ENCODE assay signal across 21 cellular contexts in the genomic region with DNA sequence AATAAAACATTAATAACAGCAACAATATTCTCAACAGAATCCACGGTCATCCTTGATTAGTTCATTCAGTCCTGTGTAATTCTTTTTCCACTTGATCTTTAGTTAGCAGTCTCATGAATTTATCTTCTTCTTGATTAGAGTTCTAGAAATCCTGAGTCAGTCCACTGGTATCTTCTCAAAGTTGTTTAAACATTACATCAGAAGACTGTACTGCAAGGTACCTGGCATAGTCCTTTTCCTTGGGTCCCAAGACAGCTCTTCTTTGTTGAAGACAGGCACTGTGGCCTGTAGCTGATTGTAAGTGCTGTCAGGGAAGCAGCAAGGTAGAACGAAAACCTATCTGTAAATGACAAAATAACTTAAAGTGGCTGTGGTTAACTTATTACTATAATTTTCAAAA. TPM values are rescaled to one million over a fixed set of nuclear protein-coding genes. Genes with fewer than 3 reads are reported as not detected.
A peak's percentile ranks its signal among the peaks of the same experiment; 100 is the strongest.
DNase-seq lines count a peak whose midpoint lies in the region; ATAC-seq, FAIRE-seq and TF ChIP-seq lines count a peak whose summit lies in the region.
"Had no signal": no experiment of that assay in that cellular context is flagged by ENCODE, and none has a peak within 500 bp of the region (broad histone marks: within the 10 kb centered on the region; RNA-seq: fewer than 3 reads in every experiment).

No MANE protein-coding gene starts in this region.

- H3K4me3 ChIP-seq in astrocyte (ENCODE audit: insufficient read depth, low read depth, low read length), result no peak overlapping the region
- H3K4me3 ChIP-seq in trophoblast cell (ENCODE audit: low read depth, low read length), result no peak overlapping the region
- H3K4me3 ChIP-seq: SJSA1 had no signal

- no peak overlapping the region for H3K14ac ChIP-seq in trophoblast cell (ENCODE audit: low read length)

- intact Hi-C loops in CD14-positive monocyte (cut with micrococcal nuclease), result no loop called here

- WGBS in trophoblast cell (ENCODE audit: extremely low coverage, insufficient coverage, insufficient read length), result no CpG with 5 or more reads among the region's 2 CpGs

- H3K4me1 ChIP-seq in astrocyte (ENCODE audit: insufficient read depth, low read length) (no peaks in the 10 kb centered on the region), trophoblast cell (ENCODE audit: control insufficient read depth in 1 of 2, insufficient read depth in 2 of 2, low read length in 2 of 2) (no peaks in the 10 kb centered on the region)
- H3K4me1 ChIP-seq: SJSA1 had no signal

- H3K4me2 ChIP-seq in astrocyte (ENCODE audit: low read length), result no peak overlapping the region
- no peak overlapping the region for H3K4me2 ChIP-seq in trophoblast cell (ENCODE audit: low read length)
- H3K4me2 ChIP-seq: KMS-11 had no signal

- H3K9me3 ChIP-seq in astrocyte (ENCODE audit: insufficient read depth, low read depth, low read length) (no peaks in the 10 kb centered on the region), trophoblast cell (ENCODE audit: insufficient read depth, low read depth, low read length) (no peaks in the 10 kb centered on the region)
- H3K9me3 ChIP-seq: SJSA1 had no signal

- no peak for TF ChIP-seq CTCF in astrocyte (IDR thresholded peaks at IDR 0.05; ENCODE audit: insufficient read depth, low read depth, low read length)
- no peak for TF ChIP-seq CTCF in CD14-positive monocyte (IDR thresholded peaks at IDR 0.05)

- H3K27ac Mint-ChIP-seq in astrocyte (ENCODE audit: unreplicated experiment), result peak overlapping the region; percentile 72
- no peak overlapping the region for H3K27ac Mint-ChIP-seq in CD14-positive monocyte
- H3K27ac Mint-ChIP-seq: H9, HFFc6 had no signal

- H4K12ac ChIP-seq in trophoblast cell (ENCODE audit: low read depth, low read length), result no peak overlapping the region

- no peak overlapping the region for H2AK5ac ChIP-seq in trophoblast cell (ENCODE audit: low read length)

- H3K9ac ChIP-seq in astrocyte (ENCODE audit: low read length) (no peak overlapping the region), trophoblast cell (ENCODE audit: low read length) (peak overlapping the region; percentile 38)
- H3K9ac ChIP-seq: KMS-11 had no signal

- H4K8ac ChIP-seq in trophoblast cell (ENCODE audit: low read depth, low read length), result no peak overlapping the region

- H2BK12ac ChIP-seq in trophoblast cell (ENCODE audit: low read length), result no peak overlapping the region

- peak; percentile 24 for FAIRE-seq in GM12892 (lab: Jason Lieb, UNC)
- FAIRE-seq in astrocyte (lab: Jason Lieb, UNC), result no peak

- ATAC-seq in GM19324 (IDR thresholded peaks at IDR 0.05; ENCODE audit: low FRiP score, unreplicated experiment), result no peak
- ATAC-seq in HG02973 (IDR thresholded peaks at IDR 0.05; ENCODE audit: unreplicated experiment), result no peak
- ATAC-seq: Right ventricle myocardium inferior had no signal

- H3K36me3 Mint-ChIP-seq in astrocyte (ENCODE audit: low read depth, unreplicated experiment) (no peaks in the 10 kb centered on the region), CD14-positive monocyte (peaks cover 0 to 5% of the 10 kb centered on the region in 2 donors)

- H4K91ac ChIP-seq in trophoblast cell (ENCODE audit: low read depth, low read length), result no peak overlapping the region

- no peaks in the 10 kb centered on the region for H3K27me3 Mint-ChIP-seq in astrocyte (ENCODE audit: low read depth, unreplicated experiment)
- no peaks in the 10 kb centered on the region for H3K27me3 Mint-ChIP-seq in CD14-positive monocyte (ENCODE audit: low read depth in 3 of 3)

- no peak overlapping the region for H3K4ac ChIP-seq in trophoblast cell (ENCODE audit: low read depth, low read length)

- H3K27ac ChIP-seq in astrocyte (ENCODE audit: low read depth, low read length), result no peak overlapping the region
- peak overlapping the region; percentile 28 for H3K27ac ChIP-seq in epithelial cell of prostate
- H3K27ac ChIP-seq in trophoblast cell (ENCODE audit: low read depth, low read length), result no peak overlapping the region
- H3K27ac ChIP-seq: HL-60, KMS-11, SJSA1 had no signal

- H2AFZ ChIP-seq in astrocyte (ENCODE audit: low read depth, low read length), result no peak overlapping the region
- H2AFZ ChIP-seq in trophoblast cell (ENCODE audit: insufficient read depth, low read length, poor library complexity), result no peak overlapping the region

- H3K79me2 ChIP-seq in astrocyte (ENCODE audit: insufficient read depth, low read length) (peaks cover 91% of the 10 kb centered on the region), trophoblast cell (ENCODE audit: control insufficient read depth, insufficient read depth, low read length, poor library complexity) (no peaks in the 10 kb centered on the region)

- peak overlapping the region; percentile 47 for H3K4me3 Mint-ChIP-seq in astrocyte (ENCODE audit: unreplicated experiment)
- no peak overlapping the region for H3K4me3 Mint-ChIP-seq in CD14-positive monocyte
- H3K4me3 Mint-ChIP-seq: H9, HFFc6 had no signal

- H3K18ac ChIP-seq in trophoblast cell (ENCODE audit: low read length), result no peak overlapping the region

- peaks cover 12% of the 10 kb centered on the region for H3K4me1 Mint-ChIP-seq in astrocyte (ENCODE audit: low read depth, unreplicated experiment)
- H3K4me1 Mint-ChIP-seq in CD14-positive monocyte, result peaks cover 11% of the 10 kb centered on the region

- H3K9me3 Mint-ChIP-seq in astrocyte (ENCODE audit: unreplicated experiment) (no peaks in the 10 kb centered on the region), CD14-positive monocyte (no peaks in the 10 kb centered on the region)
- H3K9me3 Mint-ChIP-seq: H9, HFFc6 had no signal

- H2BK120ac ChIP-seq in trophoblast cell (ENCODE audit: insufficient read depth, low read length, poor library complexity), result no peak overlapping the region

- no peak overlapping the region for H2BK5ac ChIP-seq in trophoblast cell (ENCODE audit: low read depth, low read length, poor library complexity)

- H3K27me3 ChIP-seq in astrocyte (ENCODE audit: insufficient read depth, low read length) (no peaks in the 10 kb centered on the region), trophoblast cell (ENCODE audit: insufficient read depth, low read length) (no peaks in the 10 kb centered on the region)
- H3K27me3 ChIP-seq: SJSA1 had no signal

- H4K20me1 ChIP-seq in astrocyte (ENCODE audit: insufficient read depth, low read length), result peaks cover 5% of the 10 kb centered on the region

- DNase-seq in GM12892 (ENCODE audit: insufficient read length) (no peak), astrocyte (ENCODE audit: low read depth) (peak; percentile 61), epithelial cell of prostate (ENCODE audit: low read depth, low spot score) (no peak), trophoblast cell (no peak), CD14-positive monocyte (ENCODE audit: low spot score) (no peak)
- no peak for DNase-seq in stimulated activated CD4-positive, alpha-beta T cell treated with anti-CD3 and anti-CD28 coated beads, Interleukin-2, amount 100 ng/mL, for 24 hours
- DNase-seq: GF-D8, H9, HFFc6, NCI-H1092 treated with DMSO at 0.1 percent for 48 hours, NCI-H1436 treated with DMSO at 0.1 percent for 48 hours, NCI-H1930, NCI-H345, NCI-H524 treated with DMSO at 0.1 percent for 48 hours, OCI-M1 had no signal

- H3K36me3 ChIP-seq in astrocyte (ENCODE audit: insufficient read depth, low read length) (no peaks in the 10 kb centered on the region), trophoblast cell (ENCODE audit: control insufficient read depth in 1 of 2, insufficient read depth in 2 of 2, low read length in 2 of 2) (no peaks in the 10 kb centered on the region)
- H3K36me3 ChIP-seq: SJSA1 had no signal

- no peaks in the 10 kb centered on the region for H3K79me1 ChIP-seq in trophoblast cell (ENCODE audit: low read length)

- H3K23ac ChIP-seq in trophoblast cell (ENCODE audit: low read length), result peak overlapping the region; percentile 73

- TF ChIP-seq POLR2A in GM12892 (IDR thresholded peaks at IDR 0.05; ENCODE audit: low read depth, low read length), result no peak

RNA-seq across cellular contexts. Expression of a gene that starts 11.8 kb away (rescaled TPM):
- polyA plus RNA-seq in GM12892 (2012; ENCODE audit: missing spikeins), result 20.9 TPM
- 20.3 and 22.1 TPM in 2 replicates for total RNA-seq in astrocyte
- 27.6 and 29.3 TPM in 2 replicates for polyA plus RNA-seq in trophoblast cell (2013)
- 1 to 10 TPM; 3.2 to 3.5 TPM for polyA plus RNA-seq in CD14-positive monocyte
